Comparison of ENCODE assay signal across 18 cellular contexts in the genomic region with DNA sequence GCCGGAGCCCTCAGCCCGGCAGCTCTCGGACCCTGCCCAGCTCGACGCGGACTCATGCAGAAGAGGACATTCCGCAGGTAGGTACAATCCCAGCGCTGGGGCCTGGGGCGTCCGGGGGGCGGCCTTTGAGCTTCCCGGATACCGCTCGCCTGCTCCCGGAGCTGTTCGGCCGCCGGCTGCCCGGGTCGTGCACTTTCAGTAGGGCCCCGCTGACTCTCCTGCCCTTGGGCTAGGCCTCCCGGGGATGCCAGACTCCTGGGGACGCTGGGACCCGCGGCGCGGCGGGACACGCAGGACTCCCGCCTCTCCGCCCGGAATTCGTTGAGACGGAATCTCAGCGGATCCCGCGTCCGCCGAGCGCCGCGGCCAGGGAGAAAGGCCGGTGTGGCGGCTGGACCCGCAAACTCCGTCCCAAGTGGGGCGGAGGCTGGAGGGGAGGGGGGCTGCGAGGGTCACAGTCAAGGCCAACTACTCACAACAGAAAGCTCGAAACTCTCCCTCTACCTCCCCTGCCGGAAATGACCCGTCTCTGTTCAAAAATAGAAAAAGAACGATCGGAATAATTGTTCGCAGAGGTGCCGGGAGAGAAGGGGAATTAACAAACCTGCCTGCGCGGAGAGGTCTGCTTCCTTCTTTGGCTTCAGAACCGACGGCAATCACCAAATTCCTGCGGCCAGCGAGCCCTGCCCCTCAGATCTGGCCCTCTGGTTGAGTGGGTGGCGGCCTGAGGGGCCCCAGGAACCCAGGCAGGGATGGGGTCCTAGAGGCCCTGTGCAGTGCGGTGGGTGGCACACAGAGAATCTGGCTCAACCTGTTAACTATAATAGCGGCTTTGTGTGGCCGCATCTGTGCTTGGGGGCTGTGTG. TPM values are rescaled to one million over a fixed set of nuclear protein-coding genes. Genes with fewer than 3 reads are reported as not detected.
DNase-seq lines count a peak whose midpoint lies in the region; ATAC-seq and TF ChIP-seq lines count a peak whose summit lies in the region.
"Had no signal": no experiment of that assay in that cellular context is flagged by ENCODE, and none has a peak within 500 bp of the region (broad histone marks: within the 10 kb centered on the region; RNA-seq: fewer than 3 reads in every experiment).

No MANE protein-coding gene starts in this region.

- H3K4me2 ChIP-seq in mesendoderm (ENCODE audit: low read length) = peak overlapping the region; percentile 13
- H3K4me2 ChIP-seq in mammary epithelial cell (ENCODE audit: insufficient read depth, low read depth, low read length) = no peak overlapping the region

- H3K79me1 ChIP-seq in mesendoderm (ENCODE audit: low read length) = no peaks in the 10 kb centered on the region

- no peak overlapping the region for H3K23ac ChIP-seq in mesendoderm (ENCODE audit: low read length)

- WGBS in mesendoderm (ENCODE audit: extremely low coverage, insufficient coverage, low lambda C conversion rate) = no CpG with 5 or more reads among the region's 65 CpGs
- WGBS in mammary epithelial cell (ENCODE audit: low coverage, missing lambda C conversion rate) = 16% methylated on average over 45 of the region's 65 CpGs

- H2BK15ac ChIP-seq in mesendoderm (replicated peaks; ENCODE audit: low read depth) = no peak overlapping the region

- H2AK5ac ChIP-seq in mesendoderm (ENCODE audit: low read length) = no peak overlapping the region

- no peaks in the 10 kb centered on the region for H3K4me1 ChIP-seq in mesendoderm (ENCODE audit: control insufficient read depth, low read depth, low read length)
- no peaks in the 10 kb centered on the region for H3K4me1 ChIP-seq in mammary epithelial cell (ENCODE audit: insufficient read depth, low read length)

- no peak overlapping the region for H3K4me3 ChIP-seq in mesendoderm (ENCODE audit: low read length)
- H3K4me3 ChIP-seq in mammary epithelial cell (replicated peaks in 1 of 3; ENCODE audit: insufficient read depth in 1 of 3, low read depth in 2 of 3, low read length in 3 of 3) = no peak overlapping the region
- H3K4me3 ChIP-seq: Peyer's patch had no signal

- H3K27ac ChIP-seq in mesendoderm (ENCODE audit: low read depth, low read length) = no peak overlapping the region
- H3K27ac ChIP-seq in mammary epithelial cell (ENCODE audit: insufficient read depth, low read depth, low read length) = no peak overlapping the region
- H3K27ac ChIP-seq: Peyer's patch had no signal

- H3K36me3 ChIP-seq in mesendoderm (ENCODE audit: control insufficient read depth, insufficient read depth, low read length) = no peaks in the 10 kb centered on the region
- H3K36me3 ChIP-seq in mammary epithelial cell (ENCODE audit: insufficient read depth, low read length) = no peaks in the 10 kb centered on the region
- H3K36me3 ChIP-seq: Peyer's patch had no signal

- dilution Hi-C loops in mammary epithelial cell (cut with HindIII; ENCODE audit: low sequenced_read_pairs) = no loop called here

- in situ Hi-C loops in mammary epithelial cell (cut with MboI; ENCODE audit: low sequenced_read_pairs in 2 of 2) = loop anchor here in 1 of 2 donors (5.0 kb wide), 1 partner anchor 38 kb away; no protein-coding TSS in a partner anchor

- DNase-seq in stimulated activated naive CD8-positive, alpha-beta T cell treated with anti-CD3 and anti-CD28 coated beads, Interleukin-15, amount 100 ng/mL, for 72 hours = no peak
- no peak for DNase-seq in T-helper 17 cell
- no peak for DNase-seq in mesendoderm
- no peak for DNase-seq in mammary epithelial cell
- no peak for DNase-seq in NCI-H2196 treated with DMSO at 0.1 percent for 48 hours (lab: John Stamatoyannopoulos, UW; ENCODE audit: unreplicated experiment)
- no peak for DNase-seq in cerebellar cortex (ENCODE audit: low spot score)
- DNase-seq: activated effector memory CD4-positive, alpha-beta T cell treated with Interleukin-2 at 50 U/mL for 16 hours; anterior cingulate cortex; NCI-H1092 treated with DMSO at 0.1 percent for 48 hours; SW 1271 had no signal

- H3K27me3 ChIP-seq in mesendoderm (ENCODE audit: insufficient read depth, low read length, poor library complexity) (peaks cover 84% of the 10 kb centered on the region), mammary epithelial cell (ENCODE audit: insufficient read depth, low read length) (peaks cover 31% of the 10 kb centered on the region)

- H3K9ac ChIP-seq in mesendoderm (ENCODE audit: low read length) (no peak overlapping the region), mammary epithelial cell (ENCODE audit: insufficient read depth, low read length) (no peak overlapping the region)

- H3K56ac ChIP-seq in mesendoderm (ENCODE audit: low read length) = peak overlapping the region; percentile 8

- no peak overlapping the region for H3K18ac ChIP-seq in mesendoderm (ENCODE audit: low read length)

- peaks cover 91% of the 10 kb centered on the region for H3K27me3 Mint-ChIP-seq in stimulated activated naive CD8-positive, alpha-beta T cell treated with anti-CD3 and anti-CD28 coated beads, Interleukin-15, Interleukin-2, amounts not matched to agents 100 ng/mL and 50 ng/mL, for 24 hours
- H3K27me3 Mint-ChIP-seq in stimulated activated naive CD8-positive, alpha-beta T cell treated with anti-CD3 and anti-CD28 coated beads, Interleukin-15, amount 100 ng/mL, for 72 hours = peaks cover 100% of the 10 kb centered on the region
- H3K27me3 Mint-ChIP-seq in T-helper 17 cell = peaks cover 94% of the 10 kb centered on the region

- no peaks in the 10 kb centered on the region for H4K20me1 ChIP-seq in mammary epithelial cell (ENCODE audit: insufficient read depth, low read length)

- no peak overlapping the region for H4K8ac ChIP-seq in mesendoderm (ENCODE audit: low read depth, low read length)

- no peak overlapping the region for H4K5ac ChIP-seq in mesendoderm (ENCODE audit: low read length)

- no peak for ATAC-seq in stimulated activated naive CD8-positive, alpha-beta T cell treated with anti-CD3 and anti-CD28 coated beads, Interleukin-15, amount 100 ng/mL, for 72 hours
- ATAC-seq in T-helper 17 cell (no peak), HG02885 (IDR thresholded peaks at IDR 0.05; ENCODE audit: poor library complexity, unreplicated experiment) (no peak)

- TF ChIP-seq CTCF in mammary epithelial cell (conservative IDR thresholded peaks at IDR 0.05 in 1 of 2, IDR thresholded peaks at IDR 0.05 in 1 of 2; ENCODE audit: extremely low read depth in 1 of 2, insufficient read depth in 1 of 2, low read depth in 1 of 2, low read length in 2 of 2) = no peak

- H3K36me3 Mint-ChIP-seq in stimulated activated naive CD8-positive, alpha-beta T cell treated with anti-CD3 and anti-CD28 coated beads, Interleukin-15, Interleukin-2, amounts not matched to agents 100 ng/mL and 50 ng/mL, for 24 hours (ENCODE audit: low read depth) = no peaks in the 10 kb centered on the region
- H3K36me3 Mint-ChIP-seq in T-helper 17 cell (ENCODE audit: low read depth) = peaks cover 12% of the 10 kb centered on the region

- H3K4me3 Mint-ChIP-seq in stimulated activated naive CD8-positive, alpha-beta T cell treated with anti-CD3 and anti-CD28 coated beads, Interleukin-15, Interleukin-2, amounts not matched to agents 100 ng/mL and 50 ng/mL, for 24 hours = peak overlapping the region; percentile 10
- H3K4me3 Mint-ChIP-seq in stimulated activated naive CD8-positive, alpha-beta T cell treated with anti-CD3 and anti-CD28 coated beads, Interleukin-15, amount 100 ng/mL, for 72 hours = peak overlapping the region in 1 of 2 donors; percentile 56
- peak overlapping the region; percentile 33 for H3K4me3 Mint-ChIP-seq in T-helper 17 cell

- intact Hi-C loops in mammary epithelial cell (cut with micrococcal nuclease) = no loop called here

- no TSS peak for BruUV-seq in mammary epithelial cell (replicated peaks; lab: Mats Ljungman, UMichigan)

- H3K79me2 ChIP-seq in mesendoderm (ENCODE audit: control insufficient read depth, insufficient read depth, low read length) (no peaks in the 10 kb centered on the region), mammary epithelial cell (ENCODE audit: insufficient read depth, low read length) (no peaks in the 10 kb centered on the region)

- no peak overlapping the region for H2BK5ac ChIP-seq in mesendoderm (ENCODE audit: low read length)

- H3K9me3 ChIP-seq in T-helper 17 cell (ENCODE audit: control insufficient read depth, low read length, poor library complexity, severe bottlenecking) = no peaks in the 10 kb centered on the region
- no peaks in the 10 kb centered on the region for H3K9me3 ChIP-seq in mammary epithelial cell (replicated peaks; ENCODE audit: insufficient read depth, low read length)
- H3K9me3 ChIP-seq: Peyer's patch had no signal

- peaks cover 26% of the 10 kb centered on the region for H3K4me1 Mint-ChIP-seq in stimulated activated naive CD8-positive, alpha-beta T cell treated with anti-CD3 and anti-CD28 coated beads, Interleukin-15, Interleukin-2, amounts not matched to agents 100 ng/mL and 50 ng/mL, for 24 hours (ENCODE audit: low read depth)
- H3K4me1 Mint-ChIP-seq in stimulated activated naive CD8-positive, alpha-beta T cell treated with anti-CD3 and anti-CD28 coated beads, Interleukin-15, amount 100 ng/mL, for 72 hours = peaks cover 37% of the 10 kb centered on the region
- peaks cover 35% of the 10 kb centered on the region for H3K4me1 Mint-ChIP-seq in T-helper 17 cell

- no peaks in the 10 kb centered on the region for H3K9me3 Mint-ChIP-seq in stimulated activated naive CD8-positive, alpha-beta T cell treated with anti-CD3 and anti-CD28 coated beads, Interleukin-15, Interleukin-2, amounts not matched to agents 100 ng/mL and 50 ng/mL, for 24 hours
- H3K9me3 Mint-ChIP-seq in stimulated activated naive CD8-positive, alpha-beta T cell treated with anti-CD3 and anti-CD28 coated beads, Interleukin-15, amount 100 ng/mL, for 72 hours = no peaks in the 10 kb centered on the region

- CTCF ChIA-PET in mammary epithelial cell (lab: Charles Lee; ENCODE audit: low non-redundant PET) = interaction anchor here (2.3 kb wide), 1 partner anchor 44 kb away, joined by 53 read pairs; no protein-coding TSS in a partner anchor

- H3K4ac ChIP-seq in mesendoderm (ENCODE audit: low read depth, low read length) = no peak overlapping the region

- H3K27ac Mint-ChIP-seq in stimulated activated naive CD8-positive, alpha-beta T cell treated with anti-CD3 and anti-CD28 coated beads, Interleukin-15, Interleukin-2, amounts not matched to agents 100 ng/mL and 50 ng/mL, for 24 hours = no peak overlapping the region
- no peak overlapping the region for H3K27ac Mint-ChIP-seq in stimulated activated naive CD8-positive, alpha-beta T cell treated with anti-CD3 and anti-CD28 coated beads, Interleukin-15, amount 100 ng/mL, for 72 hours
- no peak overlapping the region for H3K27ac Mint-ChIP-seq in T-helper 17 cell

- H2BK120ac ChIP-seq in mesendoderm (ENCODE audit: low read depth, low read length) = no peak overlapping the region

- H2AFZ ChIP-seq in mammary epithelial cell (ENCODE audit: low read depth, low read length) = no peak overlapping the region

RNA-seq across cellular contexts. Expression of a gene that starts 9.2 kb away (rescaled TPM):
- not detected for total RNA-seq in T-helper 17 cell
- polyA plus RNA-seq in mesendoderm (2013, experiment 1 of 2) = 0.06 TPM
- not detected for polyA plus RNA-seq in mesendoderm (2013, experiment 2 of 2)
- total RNA-seq in mammary epithelial cell = not detected
- not detected for polyA plus RNA-seq in mammary epithelial cell
- not detected for polyA minus RNA-seq in mammary epithelial cell
- total RNA-seq: activated CD8-positive, alpha-beta memory T cell treated with anti-CD3 and anti-CD28 coated beads for 36 hours; chondrocyte; frontal cortex; myocyte; temporal lobe had no signal
